Comparison of ENCODE assay signal across 7 cellular contexts in the genomic region with DNA sequence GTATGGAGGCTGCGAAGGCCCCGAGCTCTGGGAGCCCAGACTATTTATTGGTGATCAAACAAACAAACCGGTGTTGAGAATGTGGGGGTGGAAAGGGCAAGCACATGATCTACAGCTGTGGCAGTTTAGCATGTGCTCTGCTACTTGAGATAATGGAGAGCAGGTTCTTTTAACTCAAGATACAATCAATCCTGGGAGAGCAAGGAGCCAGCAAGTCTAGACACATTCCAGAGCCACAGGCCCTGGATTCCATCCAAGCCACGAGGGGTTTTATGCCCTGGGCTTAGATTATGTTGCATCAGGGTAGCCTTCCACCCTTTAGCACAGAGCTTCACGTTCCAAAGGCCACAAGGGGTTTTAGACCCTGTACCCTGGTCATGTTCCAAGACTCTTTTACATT.
DNase-seq lines count a peak whose midpoint lies in the region; ATAC-seq and TF ChIP-seq lines count a peak whose summit lies in the region.
"Not testable (repeated sequence)": the region's sequence is repeated elsewhere in the genome, so short reads cannot be mapped to it uniquely, and the experiment has no call there.

No MANE protein-coding gene starts in this region.

- intact Hi-C loops in MCF 10A (cut with micrococcal nuclease) = not testable (repeated sequence)

- not testable (repeated sequence) for H3K36me3 ChIP-seq in right atrium auricular region

- not testable (repeated sequence) for H3K27me3 Mint-ChIP-seq in MCF 10A (ENCODE audit: insufficient read depth, unreplicated experiment)

- H3K9me3 Mint-ChIP-seq in MCF 10A (ENCODE audit: unreplicated experiment); stimulated activated effector memory CD8-positive, alpha-beta T cell treated with anti-CD3 and anti-CD28 coated beads, Interleukin-12 subunit alpha, Interleukin-12 subunit beta, amount 100 ng/mL, for 72 hours: not testable (repeated sequence)

- DNase-seq in EH (ENCODE audit: low read depth) (peak; percentile 69), KBM-7 (peak; percentile 7), NCI-H524 (lab: John Stamatoyannopoulos, UW) (peak; percentile 7 to 37), SK-N-DZ (ENCODE audit: low spot score) (peak; percentile 89), MCF 10A (ENCODE audit: unreplicated experiment) (peak; percentile 25)
- DNase-seq in right atrium auricular region (ENCODE audit: low spot score); stimulated activated effector memory CD8-positive, alpha-beta T cell treated with anti-CD3 and anti-CD28 coated beads, Interleukin-12 subunit alpha, Interleukin-12 subunit beta, amount 100 ng/mL, for 72 hours (ENCODE audit: low spot score in 2 of 2): not testable (repeated sequence)

- H3K27me3 ChIP-seq in right atrium auricular region = not testable (repeated sequence)

- BruUV-seq in MCF 10A (replicated peaks; lab: Mats Ljungman, UMichigan) = not testable (repeated sequence)

- POLR2A ChIA-PET in MCF 10A (lab: Yijun Ruan, JAX) = interaction anchor here (0.5 kb wide), 1 partner anchor 232 kb away, joined by 3 read pairs; no protein-coding TSS in a partner anchor

- peaks cover 5 to 21% of the 10 kb centered on the region in 2 donors for H3K9me3 ChIP-seq in right atrium auricular region

- peaks cover 23% of the 10 kb centered on the region for H3K4me1 Mint-ChIP-seq in MCF 10A (ENCODE audit: insufficient read depth, unreplicated experiment)
- peaks cover 31% of the 10 kb centered on the region for H3K4me1 Mint-ChIP-seq in stimulated activated effector memory CD8-positive, alpha-beta T cell treated with anti-CD3 and anti-CD28 coated beads, Interleukin-12 subunit alpha, Interleukin-12 subunit beta, amount 100 ng/mL, for 72 hours

- H3K4me3 Mint-ChIP-seq in MCF 10A (ENCODE audit: unreplicated experiment); stimulated activated effector memory CD8-positive, alpha-beta T cell treated with anti-CD3 and anti-CD28 coated beads, Interleukin-12 subunit alpha, Interleukin-12 subunit beta, amount 100 ng/mL, for 72 hours: not testable (repeated sequence)

- H3K4me3 ChIP-seq in right atrium auricular region = not testable (repeated sequence)

- not testable (repeated sequence) for TF ChIP-seq CTCF in MCF 10A (IDR thresholded peaks at IDR 0.05; ENCODE audit: unreplicated experiment); right atrium auricular region (IDR thresholded peaks at IDR 0.05)

- not testable (repeated sequence) for H3K36me3 Mint-ChIP-seq in MCF 10A (ENCODE audit: insufficient read depth, unreplicated experiment); stimulated activated effector memory CD8-positive, alpha-beta T cell treated with anti-CD3 and anti-CD28 coated beads, Interleukin-12 subunit alpha, Interleukin-12 subunit beta, amount 100 ng/mL, for 72 hours

- peak overlapping the region; percentile 33 to 60 for H3K27ac ChIP-seq in right atrium auricular region

- ATAC-seq in stimulated activated effector memory CD8-positive, alpha-beta T cell treated with anti-CD3 and anti-CD28 coated beads, Interleukin-12 subunit alpha, Interleukin-12 subunit beta, amount 100 ng/mL, for 72 hours = not testable (repeated sequence)

- not testable (repeated sequence) for H3K4me1 ChIP-seq in right atrium auricular region

- H3K27ac Mint-ChIP-seq in MCF 10A (ENCODE audit: low read depth, unreplicated experiment) = peak overlapping the region; percentile 59
- H3K27ac Mint-ChIP-seq in stimulated activated effector memory CD8-positive, alpha-beta T cell treated with anti-CD3 and anti-CD28 coated beads, Interleukin-12 subunit alpha, Interleukin-12 subunit beta, amount 100 ng/mL, for 72 hours = peak overlapping the region; percentile 57

- CTCF ChIA-PET in MCF 10A (lab: Yijun Ruan, JAX) = interaction anchor here (1.2 kb wide), 1 partner anchor 10 kb away, joined by 4 read pairs; no protein-coding TSS in a partner anchor

- in situ Hi-C loops in KBM-7 (cut with MboI; ENCODE audit: low pct_unique_long_range_greater_than_20kb, low sequenced_read_pairs) = not testable (repeated sequence)
